Comparison of ENCODE assay signal across 17 cellular contexts in the genomic region with DNA sequence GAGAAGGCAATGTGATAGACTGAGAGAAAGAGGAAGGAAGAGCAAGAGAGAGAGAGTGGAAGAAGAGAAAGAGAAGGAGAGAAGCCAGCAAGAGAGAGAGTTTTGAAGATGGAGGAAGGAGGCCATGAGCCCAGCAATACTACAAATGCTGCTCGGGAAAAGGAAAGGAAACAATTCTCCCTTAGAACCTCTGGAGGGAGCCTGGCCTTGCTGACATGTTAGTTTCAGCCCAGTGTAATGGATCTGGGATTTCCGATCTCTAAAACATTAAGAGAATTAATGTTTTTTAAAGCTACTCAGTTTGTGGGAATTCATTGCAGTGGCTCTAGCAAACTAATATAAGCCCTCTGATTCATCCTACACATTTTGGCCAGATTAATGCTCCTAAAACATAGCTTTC.
A peak's percentile ranks its signal among the peaks of the same experiment; 100 is the strongest.
DNase-seq lines count a peak whose midpoint lies in the region; ATAC-seq, FAIRE-seq and TF ChIP-seq lines count a peak whose summit lies in the region.
"Had no signal": no experiment of that assay in that cellular context is flagged by ENCODE, and none has a peak within 500 bp of the region (broad histone marks: within the 10 kb centered on the region; RNA-seq: fewer than 3 reads in every experiment).

No MANE protein-coding gene starts in this region.

- H3K4me3 Mint-ChIP-seq in CD4-positive, alpha-beta memory T cell: no peak overlapping the region
- H3K4me3 Mint-ChIP-seq: activated CD4-positive, alpha-beta T cell treated with anti-CD3 and anti-CD28 coated beads, Interleukin-2, amount 10 ng/mL, durations not matched to agents 7 days and 5 days; activated T-helper 1 cell treated with anti-CD3 and anti-CD28 coated beads, Interleukin-12 subunit alpha, Interleukin-12 subunit beta, Interleukin-2, Interleukin-4 antibody, amounts not matched to agents 30 ng/mL and 10 ng/mL and 1 ng/mL, durations not matched to agents 14 hours and 24 hours and 36 hours; HFFc6; naive B cell; T-cell had no signal

- no peaks in the 10 kb centered on the region for H3K27me3 ChIP-seq in pancreas
- H3K27me3 ChIP-seq in CD4-positive, alpha-beta memory T cell (ENCODE audit: insufficient read depth, low read length): no peaks in the 10 kb centered on the region
- H3K27me3 ChIP-seq: spleen, upper lobe of right lung had no signal

- CTCF ChIA-PET in CD4-positive, alpha-beta memory T cell (lab: Charles Lee; ENCODE audit: partially characterized antibody): no interaction called here

- peaks cover 0 to 12% (median 3%) of the 10 kb centered on the region in 4 donors for H3K4me1 Mint-ChIP-seq in CD4-positive, alpha-beta memory T cell
- H3K4me1 Mint-ChIP-seq: activated CD4-positive, alpha-beta T cell treated with anti-CD3 and anti-CD28 coated beads, Interleukin-2, amount 10 ng/mL, durations not matched to agents 7 days and 5 days had no signal

- H3K4me3 ChIP-seq in fibroblast of villous mesenchyme (ENCODE audit: low read depth, low read length): no peak overlapping the region
- no peak overlapping the region for H3K4me3 ChIP-seq in pancreas
- H3K4me3 ChIP-seq in CD4-positive, alpha-beta memory T cell (ENCODE audit: low read length in 2 of 2): no peak overlapping the region
- H3K4me3 ChIP-seq: spleen, upper lobe of right lung had no signal

- ATAC-seq in pancreas (peak in 3 of 4 donors; percentile 33 to 65 (median 58)), GM19328 (IDR thresholded peaks at IDR 0.05; ENCODE audit: unreplicated experiment) (no peak)
- ATAC-seq: T-cell, upper lobe of right lung had no signal

- intact Hi-C loops in pancreas (cut with DNase I): no loop called here
- intact Hi-C loops in CD4-positive, alpha-beta memory T cell (cut with micrococcal nuclease): no loop called here

- in situ Hi-C loops in SK-MEL-5 (cut with HindIII; ENCODE audit: low pct_unique_long_range_greater_than_20kb, low sequenced_read_pairs): no loop called here

- no peaks in the 10 kb centered on the region for H3K27me3 Mint-ChIP-seq in CD4-positive, alpha-beta memory T cell
- H3K27me3 Mint-ChIP-seq: activated CD4-positive, alpha-beta T cell treated with anti-CD3 and anti-CD28 coated beads, Interleukin-2, amount 10 ng/mL, durations not matched to agents 7 days and 5 days; naive B cell; T-cell had no signal

- FAIRE-seq in pancreas (lab: Jason Lieb, UNC): no peak

- 34 to 41% methylated on average over 2 of the region's 2 CpGs for WGBS in pancreas, 2 donors

- DNase-seq in DMS 273 (lab: John Stamatoyannopoulos, UW; ENCODE audit: unreplicated experiment) (peak; percentile 5), DMS 273 treated with DMSO at 0.1 percent for 48 hours (lab: John Stamatoyannopoulos, UW) (no peak), SK-MEL-5 (ENCODE audit: low read depth, low spot score) (peak; percentile 59), fibroblast of villous mesenchyme (ENCODE audit: low read depth) (peak; percentile 2), pancreas (no peak), RPMI8226 (no peak)
- no peak for DNase-seq in CD4-positive, alpha-beta memory T cell
- DNase-seq: activated CD4-positive, alpha-beta T cell treated with anti-CD3 and anti-CD28 coated beads, Interleukin-2, amount 10 ng/mL, durations not matched to agents 7 days and 5 days; DND-41; HFFc6; naive B cell; NCI-H146; spleen; T-cell; upper lobe of right lung had no signal

- no peaks in the 10 kb centered on the region for H3K36me3 ChIP-seq in pancreas
- H3K36me3 ChIP-seq in CD4-positive, alpha-beta memory T cell (ENCODE audit: insufficient read depth, low read length): no peaks in the 10 kb centered on the region
- H3K36me3 ChIP-seq: spleen, upper lobe of right lung had no signal

- H3K36me3 Mint-ChIP-seq in CD4-positive, alpha-beta memory T cell: peaks cover 21 to 55% of the 10 kb centered on the region in 2 donors

- POLR2A ChIA-PET in CD4-positive, alpha-beta memory T cell (lab: Charles Lee; ENCODE audit: partially characterized antibody): no interaction called here

- no peaks in the 10 kb centered on the region for H3K9me3 ChIP-seq in pancreas
- H3K9me3 ChIP-seq in CD4-positive, alpha-beta memory T cell (ENCODE audit: control insufficient read depth in 1 of 2, low read length in 2 of 2): no peaks in the 10 kb centered on the region
- H3K9me3 ChIP-seq: spleen, upper lobe of right lung had no signal

- no peaks in the 10 kb centered on the region for H3K4me1 ChIP-seq in pancreas
- H3K4me1 ChIP-seq in CD4-positive, alpha-beta memory T cell (ENCODE audit: insufficient read depth, low read length): no peaks in the 10 kb centered on the region
- H3K4me1 ChIP-seq: spleen, upper lobe of right lung had no signal

- H3K9me3 Mint-ChIP-seq in CD4-positive, alpha-beta memory T cell: peaks cover 0 to 3% (median 0%) of the 10 kb centered on the region in 8 donors
- H3K9me3 Mint-ChIP-seq: activated CD4-positive, alpha-beta T cell treated with anti-CD3 and anti-CD28 coated beads, Interleukin-2, amount 10 ng/mL, durations not matched to agents 7 days and 5 days; activated T-helper 1 cell treated with anti-CD3 and anti-CD28 coated beads, Interleukin-12 subunit alpha, Interleukin-12 subunit beta, Interleukin-2, Interleukin-4 antibody, amounts not matched to agents 30 ng/mL and 10 ng/mL and 1 ng/mL, durations not matched to agents 14 hours and 24 hours and 36 hours had no signal

- H3K27ac ChIP-seq in pancreas: no peak overlapping the region
- no peak overlapping the region for H3K27ac ChIP-seq in CD4-positive, alpha-beta memory T cell (ENCODE audit: low read depth, low read length)
- H3K27ac ChIP-seq: spleen, upper lobe of right lung had no signal

- H3K27ac Mint-ChIP-seq in CD4-positive, alpha-beta memory T cell: no peak overlapping the region
- H3K27ac Mint-ChIP-seq: activated CD4-positive, alpha-beta T cell treated with anti-CD3 and anti-CD28 coated beads, Interleukin-2, amount 10 ng/mL, durations not matched to agents 7 days and 5 days; activated T-helper 1 cell treated with anti-CD3 and anti-CD28 coated beads, Interleukin-12 subunit alpha, Interleukin-12 subunit beta, Interleukin-2, Interleukin-4 antibody, amounts not matched to agents 30 ng/mL and 10 ng/mL and 1 ng/mL, durations not matched to agents 14 hours and 24 hours and 36 hours; HFFc6; naive B cell; T-cell had no signal

- TF ChIP-seq CTCF in fibroblast of villous mesenchyme (IDR thresholded peaks at IDR 0.05; ENCODE audit: insufficient read depth, low read depth, low read length) (peak; percentile 24), pancreas (IDR thresholded peaks at IDR 0.05) (peak in 1 of 4 donors; percentile 6)

Comparison
In these comparisons a context has a peak if more than half of its experiments do, and no peak if none do; other contexts are left out.
1. DNase-seq: peak in DMS 273 (single experiment), SK-MEL-5 (single experiment) and fibroblast of villous mesenchyme (single experiment); none in DMS 273 treated with DMSO at 0.1 percent for 48 hours (single experiment), pancreas (0 of 6), CD4-positive, alpha-beta memory T cell (0 of 5) and RPMI8226 (single experiment).